ENCODE assay signal across 18 cellular contexts in genomic region chr2:164710252-164710633, GRCh38.
DNase-seq lines count a peak whose midpoint lies in the region; ATAC-seq, FAIRE-seq and TF ChIP-seq lines count a peak whose summit lies in the region.
"Had no signal": no experiment of that assay in that cellular context is flagged by ENCODE, and none has a peak within 500 bp of the region (broad histone marks: within the 10 kb centered on the region; RNA-seq: fewer than 3 reads in every experiment).

No MANE protein-coding gene starts in this region.

- peak; percentile 94 for FAIRE-seq in RCC 7860 (lab: Jason Lieb, UNC)

- no TSS peak for BruUV-seq in Caco-2 (replicated peaks; lab: Mats Ljungman, UMichigan)

- no peak overlapping the region for H3K4me3 ChIP-seq in Caco-2 (ENCODE audit: low read depth, low read length)
- H3K4me3 ChIP-seq in uterus: no peak overlapping the region
- H3K4me3 ChIP-seq: coronary artery, left ventricle myocardium inferior, SK-N-MC had no signal

- CTCF ChIA-PET in Caco-2 (lab: Charles Lee): interaction anchor here (0.8 kb wide), 1 partner anchor 132 kb away, joined by 3 read pairs; no protein-coding TSS in a partner anchor

- no peak for TF ChIP-seq POLR2A in uterus (IDR thresholded peaks at IDR 0.05)

- no peak overlapping the region for H3K27ac ChIP-seq in uterus
- H3K27ac ChIP-seq: coronary artery, left ventricle myocardium inferior, SK-N-MC had no signal

- H3K4me1 ChIP-seq in Caco-2 (peaks cover 63% of the 10 kb centered on the region), uterus (no peaks in the 10 kb centered on the region)

- H3K27me3 Mint-ChIP-seq in Caco-2 (ENCODE audit: insufficient read depth, unreplicated experiment) (no peaks in the 10 kb centered on the region), nephron (ENCODE audit: low read depth) (no peaks in the 10 kb centered on the region)

- H3K9me3 ChIP-seq in Caco-2: no peaks in the 10 kb centered on the region
- H3K9me3 ChIP-seq in uterus: no peaks in the 10 kb centered on the region
- H3K9me3 ChIP-seq: left ventricle myocardium inferior had no signal

- H3K27me3 ChIP-seq in Caco-2 (replicated peaks; ENCODE audit: control insufficient read depth, insufficient read depth, low read length) (no peaks in the 10 kb centered on the region), uterus (no peaks in the 10 kb centered on the region)

- intact Hi-C loops in Caco-2 (cut with micrococcal nuclease; ENCODE audit: unreplicated experiment): loop anchor here (2.0 kb wide), 1 partner anchor 89 kb away; the partner anchor contains the start of gene GRB14
- intact Hi-C loops in uterus (cut with DNase I; ENCODE audit: low total_unique reads): no loop called here

- H3K36me3 ChIP-seq in Caco-2 (ENCODE audit: control insufficient read depth, insufficient read depth, low read length) (peaks cover 1% of the 10 kb centered on the region; the same call in 1 of the 2 replicates), uterus (no peaks in the 10 kb centered on the region)
- H3K36me3 ChIP-seq: left ventricle myocardium inferior had no signal

- H3K36me3 Mint-ChIP-seq in Caco-2 (ENCODE audit: insufficient read depth, unreplicated experiment) (peaks cover 28% of the 10 kb centered on the region), nephron (ENCODE audit: low read depth) (no peaks in the 10 kb centered on the region)

- DNase-seq in Caco-2 (no peak), RCC 7860 (ENCODE audit: low spot score) (peak; percentile 90), fibroblast of gingiva (ENCODE audit: low read depth) (peak; percentile 10), uterus (no peak), NCI-H2227 (lab: John Stamatoyannopoulos, UW; ENCODE audit: unreplicated experiment) (no peak)
- DNase-seq: activated CD4-positive, alpha-beta T cell treated with anti-CD3 and anti-CD28 coated beads, Interleukin-2, amount 50 U/mL, for 48 hours; activated T-cell treated with anti-CD3 and anti-CD28 coated beads, Interleukin-2, amount 50 U/mL, for 48 hours; AML-193; GOT3; left ventricle myocardium inferior; NCI-H1105 treated with DMSO at 0.1 percent for 48 hours; stimulated activated CD4-positive, alpha-beta T cell treated with anti-CD3 and anti-CD28 coated beads, Interleukin-1b, Interleukin-23, amount 100 ng/mL, for 48 hours had no signal

- ATAC-seq in HG03159 (IDR thresholded peaks at IDR 0.05; ENCODE audit: unreplicated experiment) (no peak), HG02678 (IDR thresholded peaks at IDR 0.05; ENCODE audit: unreplicated experiment) (no peak)
- ATAC-seq: esophagus mucosa had no signal

- POLR2A ChIA-PET in Caco-2 (lab: Charles Lee): no interaction called here

- H3K27ac Mint-ChIP-seq in Caco-2 (ENCODE audit: unreplicated experiment): peak overlapping the region; percentile 24
- peak overlapping the region in 2 of 3 experiments; percentile 86 to 96 for H3K27ac Mint-ChIP-seq in nephron

- H3K4me1 Mint-ChIP-seq in Caco-2 (ENCODE audit: low read depth, unreplicated experiment) (peaks cover 42% of the 10 kb centered on the region), nephron (peaks cover 10% of the 10 kb centered on the region)

- H3K4me3 Mint-ChIP-seq in Caco-2 (ENCODE audit: unreplicated experiment) (no peak overlapping the region), nephron (no peak overlapping the region)

- H3K9me3 Mint-ChIP-seq in Caco-2 (ENCODE audit: unreplicated experiment) (no peaks in the 10 kb centered on the region), nephron (no peaks in the 10 kb centered on the region)

- TF ChIP-seq CTCF in Caco-2 (IDR thresholded peaks at IDR 0.05; ENCODE audit: insufficient read depth in 1 of 2, low read depth in 1 of 2, low read length in 1 of 2, severe bottlenecking in 1 of 2, unreplicated experiment in 1 of 2) (no peak), nephron (IDR thresholded peaks at IDR 0.05; ENCODE audit: unreplicated experiment in 3 of 3) (no peak), uterus (IDR thresholded peaks at IDR 0.05) (no peak)

Comparison
In these comparisons a context has a peak if more than half of its experiments do, and no peak if none do; other contexts are left out.
1. DNase-seq: peak in RCC 7860 (single experiment) and fibroblast of gingiva (single experiment); none in Caco-2 (0 of 2), uterus (0 of 2) and NCI-H2227 (single experiment).